ENCODE assay signal across 1 cellular context in the genomic region with DNA sequence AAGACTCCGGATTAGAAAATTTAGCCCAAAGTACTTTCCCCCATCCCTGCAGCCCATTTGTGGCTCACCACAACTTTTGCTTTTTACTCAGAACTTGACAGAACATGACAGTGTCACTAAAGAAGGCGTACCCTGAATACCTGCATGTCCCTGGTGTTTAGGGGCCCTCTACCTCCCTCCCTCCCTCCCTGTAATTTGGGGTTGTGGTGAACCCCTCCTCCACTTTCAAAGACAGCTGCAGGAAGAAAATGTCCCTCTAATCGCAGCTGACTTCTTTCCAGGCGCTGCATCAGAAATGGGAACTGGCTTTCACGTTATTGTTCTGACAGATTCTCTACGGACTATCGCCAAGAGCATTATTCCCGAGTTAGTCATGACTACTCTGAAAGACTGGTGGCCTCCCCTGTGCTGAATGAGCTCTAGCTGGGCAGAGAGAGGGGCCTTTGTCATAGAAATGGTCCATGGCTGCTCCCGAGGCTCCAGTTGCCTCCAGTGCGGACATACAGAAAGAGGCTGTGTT.
TF ChIP-seq lines count a peak whose summit lies in the region.

No MANE protein-coding gene starts in this region.

TF ChIP-seq in GM12878, 131 proteins besides CTCF, POLR2A, EP300 and RAD21 (continued from another document):
- TF ChIP-seq ZBTB4 (CRISPR knock-in tag; IDR thresholded peaks at IDR 0.05) (no peak), TBL1XR1 (IDR thresholded peaks at IDR 0.05; ENCODE audit: low read depth, low read length) (peak; percentile 67; the same call in 1 of the 2 replicates), SP1 (IDR thresholded peaks at IDR 0.05; ENCODE audit: low read depth, low read length) (no peak), NR2C2 (IDR thresholded peaks at IDR 0.05; ENCODE audit: borderline replicate concordance, control insufficient read depth, insufficient read length, low read depth) (no peak), DPF2 (IDR thresholded peaks at IDR 0.05) (peak; percentile 52; the same call in 1 of the 2 replicates), ATF7 (IDR thresholded peaks at IDR 0.05; ENCODE audit: low read depth) (no peak), NRF1 (conservative IDR thresholded peaks at IDR 0.05; ENCODE audit: low read depth, low read length) (no peak), ESRRA (IDR thresholded peaks at IDR 0.05; ENCODE audit: low read length) (no peak), SIX5 (IDR thresholded peaks at IDR 0.05; ENCODE audit: low read depth, low read length, severe bottlenecking) (no peak), SPI1 (IDR thresholded peaks at IDR 0.05; ENCODE audit: borderline replicate concordance, insufficient read depth, low read depth, low read length) (no peak), TCF3 (IDR thresholded peaks at IDR 0.05; ENCODE audit: borderline replicate concordance, insufficient read depth, low read depth, low read length) (no peak), CBX3 (IDR thresholded peaks at IDR 0.05; ENCODE audit: borderline replicate concordance, low read depth) (no peak), TCF12 (IDR thresholded peaks at IDR 0.05; ENCODE audit: low read depth, low read length) (no peak), SMC3 (IDR thresholded peaks at IDR 0.05; ENCODE audit: borderline replicate concordance, low read length) (no peak), ZZZ3 (IDR thresholded peaks at IDR 0.05; ENCODE audit: control insufficient read depth, insufficient read length, low read depth) (no peak), NR2F1 (conservative IDR thresholded peaks at IDR 0.05) (no peak), MAX (IDR thresholded peaks at IDR 0.05; ENCODE audit: low read depth, low read length) (no peak), CBFB (IDR thresholded peaks at IDR 0.05; ENCODE audit: low read depth) (peak; percentile 97), HDAC6 (IDR thresholded peaks at IDR 0.05; ENCODE audit: unreplicated experiment) (no peak), CHD1 (IDR thresholded peaks at IDR 0.05; ENCODE audit: low read depth, low read length) (no peak), MEF2A (IDR thresholded peaks at IDR 0.05; ENCODE audit: insufficient read depth, low read depth, low read length) (peak; percentile 61; the same call in 1 of the 2 replicates), HDGF (IDR thresholded peaks at IDR 0.05) (no peak), NR2C1 (IDR thresholded peaks at IDR 0.05) (no peak), NFYA (IDR thresholded peaks at IDR 0.05; ENCODE audit: borderline replicate concordance, low read depth, low read length) (no peak), CHD4 (IDR thresholded peaks at IDR 0.05) (no peak), LARP7 (IDR thresholded peaks at IDR 0.05) (no peak), PAX8 (IDR thresholded peaks at IDR 0.05) (no peak), BRCA1 (IDR thresholded peaks at IDR 0.05; ENCODE audit: low read depth, low read length) (no peak), E2F4 (IDR thresholded peaks at IDR 0.05; ENCODE audit: low read depth, low read length) (no peak), CHD2 (IDR thresholded peaks at IDR 0.05; ENCODE audit: borderline replicate concordance, low read depth, low read length) (no peak), SRF (IDR thresholded peaks at IDR 0.05; ENCODE audit: low read depth in 2 of 2, low read length in 2 of 2) (0 out of 4 replicates have a peak, but pooled peaks of 1 of the 2 experiments have one; percentile 41), FOS (IDR thresholded peaks at IDR 0.05; ENCODE audit: borderline replicate concordance, extremely low read depth, insufficient read length) (no peak), PML (IDR thresholded peaks at IDR 0.05; ENCODE audit: low read length) (no peak), USF2 (IDR thresholded peaks at IDR 0.05; ENCODE audit: borderline replicate concordance, low read depth, low read length) (no peak), STAT1 (conservative IDR thresholded peaks at IDR 0.05) (no peak), ZNF24 (IDR thresholded peaks at IDR 0.05) (no peak), ATF3 (IDR thresholded peaks at IDR 0.05; ENCODE audit: borderline replicate concordance, extremely low read depth, low read depth, low read length) (no peak), YBX1 (IDR thresholded peaks at IDR 0.05) (no peak), RFX5 (IDR thresholded peaks at IDR 0.05; ENCODE audit: low read depth, low read length) (no peak), HCFC1 (IDR thresholded peaks at IDR 0.05; ENCODE audit: low read length) (no peak), ETV6 (conservative IDR thresholded peaks at IDR 0.05 in 1 of 2, IDR thresholded peaks at IDR 0.05 in 1 of 2; ENCODE audit: borderline replicate concordance in 1 of 2, low read depth in 1 of 2) (peak in 1 of 2 experiments; percentile 78; a peak in 2 of 4 replicates), WRNIP1 (IDR thresholded peaks at IDR 0.05; ENCODE audit: borderline replicate concordance, low read depth, low read length) (no peak), ASH2L (IDR thresholded peaks at IDR 0.05; ENCODE audit: borderline replicate concordance, low read depth) (no peak), RAD51 (IDR thresholded peaks at IDR 0.05) (no peak), PKNOX1 (IDR thresholded peaks at IDR 0.05) (no peak), KAT2A (conservative IDR thresholded peaks at IDR 0.05; ENCODE audit: control insufficient read depth, low read depth, low read length) (no peak), ZNF217 (IDR thresholded peaks at IDR 0.05) (no peak), BACH1 (IDR thresholded peaks at IDR 0.05; ENCODE audit: borderline replicate concordance) (no peak), SMARCA5 (IDR thresholded peaks at IDR 0.05) (no peak)
- TF ChIP-seq, protein P1, sequence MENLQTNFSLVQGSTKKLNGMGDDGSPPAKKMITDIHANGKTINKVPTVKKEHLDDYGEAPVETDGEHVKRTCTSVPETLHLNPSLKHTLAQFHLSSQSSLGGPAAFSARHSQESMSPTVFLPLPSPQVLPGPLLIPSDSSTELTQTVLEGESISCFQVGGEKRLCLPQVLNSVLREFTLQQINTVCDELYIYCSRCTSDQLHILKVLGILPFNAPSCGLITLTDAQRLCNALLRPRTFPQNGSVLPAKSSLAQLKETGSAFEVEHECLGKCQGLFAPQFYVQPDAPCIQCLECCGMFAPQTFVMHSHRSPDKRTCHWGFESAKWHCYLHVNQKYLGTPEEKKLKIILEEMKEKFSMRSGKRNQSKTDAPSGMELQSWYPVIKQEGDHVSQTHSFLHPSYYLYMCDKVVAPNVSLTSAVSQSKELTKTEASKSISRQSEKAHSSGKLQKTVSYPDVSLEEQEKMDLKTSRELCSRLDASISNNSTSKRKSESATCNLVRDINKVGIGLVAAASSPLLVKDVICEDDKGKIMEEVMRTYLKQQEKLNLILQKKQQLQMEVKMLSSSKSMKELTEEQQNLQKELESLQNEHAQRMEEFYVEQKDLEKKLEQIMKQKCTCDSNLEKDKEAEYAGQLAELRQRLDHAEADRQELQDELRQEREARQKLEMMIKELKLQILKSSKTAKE (IDR thresholded peaks at IDR 0.05; ENCODE audit: low read depth, poor library complexity, severe bottlenecking), result no peak
- TF ChIP-seq, protein P2, sequence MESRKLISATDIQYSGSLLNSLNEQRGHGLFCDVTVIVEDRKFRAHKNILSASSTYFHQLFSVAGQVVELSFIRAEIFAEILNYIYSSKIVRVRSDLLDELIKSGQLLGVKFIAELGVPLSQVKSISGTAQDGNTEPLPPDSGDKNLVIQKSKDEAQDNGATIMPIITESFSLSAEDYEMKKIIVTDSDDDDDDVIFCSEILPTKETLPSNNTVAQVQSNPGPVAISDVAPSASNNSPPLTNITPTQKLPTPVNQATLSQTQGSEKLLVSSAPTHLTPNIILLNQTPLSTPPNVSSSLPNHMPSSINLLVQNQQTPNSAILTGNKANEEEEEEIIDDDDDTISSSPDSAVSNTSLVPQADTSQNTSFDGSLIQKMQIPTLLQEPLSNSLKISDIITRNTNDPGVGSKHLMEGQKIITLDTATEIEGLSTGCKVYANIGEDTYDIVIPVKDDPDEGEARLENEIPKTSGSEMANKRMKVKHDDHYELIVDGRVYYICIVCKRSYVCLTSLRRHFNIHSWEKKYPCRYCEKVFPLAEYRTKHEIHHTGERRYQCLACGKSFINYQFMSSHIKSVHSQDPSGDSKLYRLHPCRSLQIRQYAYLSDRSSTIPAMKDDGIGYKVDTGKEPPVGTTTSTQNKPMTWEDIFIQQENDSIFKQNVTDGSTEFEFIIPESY (IDR thresholded peaks at IDR 0.05), result no peak
- TF ChIP-seq, protein P3, sequence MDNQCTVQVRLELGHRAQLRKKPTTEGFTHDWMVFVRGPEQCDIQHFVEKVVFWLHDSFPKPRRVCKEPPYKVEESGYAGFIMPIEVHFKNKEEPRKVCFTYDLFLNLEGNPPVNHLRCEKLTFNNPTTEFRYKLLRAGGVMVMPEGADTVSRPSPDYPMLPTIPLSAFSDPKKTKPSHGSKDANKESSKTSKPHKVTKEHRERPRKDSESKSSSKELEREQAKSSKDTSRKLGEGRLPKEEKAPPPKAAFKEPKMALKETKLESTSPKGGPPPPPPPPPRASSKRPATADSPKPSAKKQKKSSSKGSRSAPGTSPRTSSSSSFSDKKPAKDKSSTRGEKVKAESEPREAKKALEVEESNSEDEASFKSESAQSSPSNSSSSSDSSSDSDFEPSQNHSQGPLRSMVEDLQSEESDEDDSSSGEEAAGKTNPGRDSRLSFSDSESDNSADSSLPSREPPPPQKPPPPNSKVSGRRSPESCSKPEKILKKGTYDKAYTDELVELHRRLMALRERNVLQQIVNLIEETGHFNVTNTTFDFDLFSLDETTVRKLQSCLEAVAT (IDR thresholded peaks at IDR 0.05), result no peak
